18 cellular contexts compared by ENCODE assay signal in genomic region chr1:14605945-14606344, GRCh38. TPM values are rescaled to one million over a fixed set of nuclear protein-coding genes. Genes with fewer than 3 reads are reported as not detected.
DNase-seq lines count a peak whose midpoint lies in the region; ATAC-seq and TF ChIP-seq lines count a peak whose summit lies in the region.
"Had no signal": no experiment of that assay in that cellular context is flagged by ENCODE, and none has a peak within 500 bp of the region (broad histone marks: within the 10 kb centered on the region; RNA-seq: fewer than 3 reads in every experiment).

No MANE protein-coding gene starts in this region.

- H3K79me2 ChIP-seq in PC-3 (ENCODE audit: low read length) = no peaks in the 10 kb centered on the region

- H3K27ac ChIP-seq in PC-3 (ENCODE audit: low read length) = no peak overlapping the region
- H3K27ac ChIP-seq: 22Rv1; A549; BLaER1 treated with 17β-estradiol and CSF1 and Interleukin-3, amounts not matched to agents 10 nM and 100 nM had no signal

- H4K20me1 ChIP-seq in PC-3 (ENCODE audit: low read length) = no peaks in the 10 kb centered on the region
- H4K20me1 ChIP-seq: BLaER1 treated with 17β-estradiol and CSF1 and Interleukin-3, amounts not matched to agents 10 nM and 100 nM had no signal

- no peak overlapping the region for H3K4me2 ChIP-seq in PC-3 (ENCODE audit: low read length)
- H3K4me2 ChIP-seq: A549; BLaER1 treated with 17β-estradiol and CSF1 and Interleukin-3, amounts not matched to agents 10 nM and 100 nM; GM23338 had no signal

- TF ChIP-seq CTCF in PC-3 (conservative IDR thresholded peaks at IDR 0.05; ENCODE audit: low read depth, low read length) = no peak

- H3K4me1 ChIP-seq in PC-3 (ENCODE audit: insufficient read depth, low read length) = no peaks in the 10 kb centered on the region; the same call in 1 of the 2 replicates
- H3K4me1 ChIP-seq: A549; BLaER1 treated with 17β-estradiol and CSF1 and Interleukin-3, amounts not matched to agents 10 nM and 100 nM had no signal

- in situ Hi-C loops in ACHN (cut with HindIII; ENCODE audit: low pct_ligation_motif_present, low pct_unique_long_range_greater_than_20kb, low sequenced_read_pairs) = no loop called here

- no peaks in the 10 kb centered on the region for H3K9me2 ChIP-seq in PC-3 (replicated peaks; ENCODE audit: low read length)

- ATAC-seq in PC-3 (no peak), HG03159 (IDR thresholded peaks at IDR 0.05; ENCODE audit: unreplicated experiment) (no peak), HG02588 (IDR thresholded peaks at IDR 0.05; ENCODE audit: unreplicated experiment) (no peak)
- ATAC-seq: A549; CD8-positive, alpha-beta T cell; GM23338; HepG2 had no signal

- no peak overlapping the region for H3K4me3 ChIP-seq in PC-3 (ENCODE audit: low read length)
- H3K4me3 ChIP-seq: A549; BLaER1 treated with 17β-estradiol and CSF1 and Interleukin-3, amounts not matched to agents 10 nM and 100 nM; GM23338 had no signal

- no peaks in the 10 kb centered on the region for H3K9me3 ChIP-seq in PC-3 (ENCODE audit: low read length)
- H3K9me3 ChIP-seq: A549; BLaER1 treated with 17β-estradiol and CSF1 and Interleukin-3, amounts not matched to agents 10 nM and 100 nM had no signal

- no peak overlapping the region for H2AFZ ChIP-seq in PC-3 (ENCODE audit: low read length)
- H2AFZ ChIP-seq: GM23338 had no signal

- no peak overlapping the region for H3K9ac ChIP-seq in PC-3 (ENCODE audit: low read length)
- H3K9ac ChIP-seq: BLaER1 treated with 17β-estradiol and CSF1 and Interleukin-3, amounts not matched to agents 10 nM and 100 nM had no signal

- H3K27me3 ChIP-seq in PC-3 (ENCODE audit: low read length) = no peaks in the 10 kb centered on the region

- H3F3A ChIP-seq in PC-3 (ENCODE audit: low read length, unreplicated experiment) = no peaks in the 10 kb centered on the region

- H3K36me3 ChIP-seq in PC-3 (ENCODE audit: low read depth, low read length) = no peaks in the 10 kb centered on the region
- H3K36me3 ChIP-seq: BLaER1 treated with 17β-estradiol and CSF1 and Interleukin-3, amounts not matched to agents 10 nM and 100 nM had no signal

- DNase-seq in ACHN = peak; percentile 36
- peak; percentile 44 for DNase-seq in PC-3
- DNase-seq in astrocyte of the hippocampus (ENCODE audit: low read depth, low spot score) = peak; percentile 13
- peak; percentile 88 for DNase-seq in kidney tubule cell (ENCODE audit: low spot score)
- DNase-seq in stimulated activated CD4-positive, alpha-beta T cell treated with anti-CD3 and anti-CD28 coated beads, Interleukin-4, amount 100 ng/mL, for 4 hours = no peak
- no peak for DNase-seq in germinal center (ENCODE audit: low spot score)
- DNase-seq: CD8-positive, alpha-beta T cell; DMS 273 treated with DMSO at 0.1 percent for 48 hours; DMS53; GDM1; HCEC 1CT had no signal

- no TSS peak for BruUV-seq in PC-3 (replicated peaks; lab: Mats Ljungman, UMichigan)

- intact Hi-C loops in PC-3 (cut with micrococcal nuclease) = loop anchor here (5.0 to 10.0 kb wide), 2 partner anchors 129 to 421 kb away; no protein-coding TSS in a partner anchor

- POLR2A ChIA-PET in PC-3 (lab: Charles Lee; ENCODE audit: unreplicated experiment) = no interaction called here

- CTCF ChIA-PET in PC-3 (lab: Charles Lee) = interaction anchor here (0.7 kb wide), 1 partner anchor 233 kb away, joined by 4 read pairs; no protein-coding TSS in a partner anchor

RNA-seq across cellular contexts. Expression of gene KAZN, which starts 7.5 kb away (rescaled TPM):
- 2.0 and 2.5 TPM in 2 replicates for total RNA-seq in PC-3 (2014; rRNA removed)

Comparison
In these comparisons a context has a peak if more than half of its experiments do, and no peak if none do; other contexts are left out.
1. DNase-seq: peak in ACHN (single experiment), PC-3 (single experiment), astrocyte of the hippocampus (single experiment) and kidney tubule cell (single experiment); none in stimulated activated CD4-positive, alpha-beta T cell treated with anti-CD3 and anti-CD28 coated beads, Interleukin-4, amount 100 ng/mL, for 4 hours (0 of 2) and germinal center (single experiment).